In genomic region chr2:234723400-234723799, GRCh38 we compare ENCODE assay signal across 25 cellular contexts.
"Had no signal": no experiment of that assay in that cellular context is flagged by ENCODE, and none has a peak within 500 bp of the region (broad histone marks: within the 10 kb centered on the region; RNA-seq: fewer than 3 reads in every experiment).

No MANE protein-coding gene starts in this region.

- H3K36me3 ChIP-seq: ascending aorta, MG63 had no signal

- H3K9me3 Mint-ChIP-seq: activated B cell treated with CpG ODN at 0.5 μM for 24 hours; activated CD4-positive, alpha-beta T cell treated with anti-CD3 and anti-CD28 coated beads, Interleukin-2, amount 10 ng/mL, durations not matched to agents 24 days and 14 days; activated naive CD4-positive, alpha-beta T cell treated with anti-CD3 and anti-CD28 coated beads, Interleukin-2, amount 50 U/mL, for 72 hours; activated naive CD8-positive, alpha-beta T cell treated with anti-CD3 and anti-CD28 coated beads, Interleukin-2, amount 50 U/mL, for 24 hours; activated T-cell treated with anti-CD3 and anti-CD28 coated beads, Interleukin-2, amount 50 U/mL, for 24 hours; activated T-helper 1 cell treated with anti-CD3 and anti-CD28 coated beads, Interleukin-12 subunit alpha, Interleukin-12 subunit beta, Interleukin-2, Interleukin-4 antibody, amounts not matched to agents 30 ng/mL and 10 ng/mL and 1 ng/mL, durations not matched to agents 14 hours and 24 hours and 36 hours had no signal

- H3K4me2 ChIP-seq: PC-9 had no signal

- H3K27me3 Mint-ChIP-seq: activated B cell treated with CpG ODN at 0.5 μM for 24 hours had no signal

- H3K27ac ChIP-seq: ascending aorta, body of pancreas, PC-9 had no signal

- H3K4me3 ChIP-seq: ascending aorta, body of pancreas, MG63, PC-9 had no signal

- H3K27ac Mint-ChIP-seq: activated B cell treated with CpG ODN at 0.5 μM for 24 hours; activated CD4-positive, alpha-beta T cell treated with anti-CD3 and anti-CD28 coated beads, Interleukin-2, amount 10 ng/mL, durations not matched to agents 24 days and 14 days; activated CD8-positive, alpha-beta memory T cell treated with anti-CD3 and anti-CD28 coated beads, Interleukin-2, amount 10 ng/mL, durations not matched to agents 7 days and 5 days; activated naive CD4-positive, alpha-beta T cell treated with anti-CD3 and anti-CD28 coated beads, Interleukin-2, amount 50 U/mL, for 72 hours; activated naive CD8-positive, alpha-beta T cell treated with anti-CD3 and anti-CD28 coated beads, Interleukin-2, amount 50 U/mL, for 24 hours; activated T-cell treated with anti-CD3 and anti-CD28 coated beads, Interleukin-2, amount 50 U/mL, for 24 hours; activated T-helper 1 cell treated with anti-CD3 and anti-CD28 coated beads, Interleukin-12 subunit alpha, Interleukin-12 subunit beta, Interleukin-2, Interleukin-4 antibody, amounts not matched to agents 30 ng/mL and 10 ng/mL and 1 ng/mL, durations not matched to agents 14 hours and 24 hours and 36 hours; T-helper 17 cell had no signal

- H3K4me3 Mint-ChIP-seq: activated B cell treated with CpG ODN at 0.5 μM for 24 hours; activated CD4-positive, alpha-beta T cell treated with anti-CD3 and anti-CD28 coated beads, Interleukin-2, amount 10 ng/mL, durations not matched to agents 24 days and 14 days; activated CD8-positive, alpha-beta memory T cell treated with anti-CD3 and anti-CD28 coated beads, Interleukin-2, amount 10 ng/mL, durations not matched to agents 7 days and 5 days; activated naive CD8-positive, alpha-beta T cell treated with anti-CD3 and anti-CD28 coated beads, Interleukin-2, amount 50 U/mL, for 24 hours; activated T-cell treated with anti-CD3 and anti-CD28 coated beads, Interleukin-2, amount 50 U/mL, for 24 hours; activated T-helper 1 cell treated with anti-CD3 and anti-CD28 coated beads, Interleukin-12 subunit alpha, Interleukin-12 subunit beta, Interleukin-2, Interleukin-4 antibody, amounts not matched to agents 30 ng/mL and 10 ng/mL and 1 ng/mL, durations not matched to agents 14 hours and 24 hours and 36 hours; T-helper 17 cell had no signal

- DNase-seq: activated B cell treated with CpG ODN at 0.5 μM for 24 hours; activated CD4-positive, alpha-beta T cell treated with anti-CD3 and anti-CD28 coated beads for 1 hour; activated CD4-positive, alpha-beta T cell treated with anti-CD3 and anti-CD28 coated beads, Interleukin-2, amount 10 ng/mL, durations not matched to agents 24 days and 14 days; activated CD4-positive, alpha-beta T cell treated with anti-CD3 and anti-CD28 coated beads, Interleukin-2, amount 50 U/mL, for 48 hours; activated CD8-positive, alpha-beta memory T cell treated with anti-CD3 and anti-CD28 coated beads, Interleukin-2, amount 10 ng/mL, durations not matched to agents 7 days and 5 days; activated effector memory CD4-positive, alpha-beta T cell treated with Interleukin-2 at 50 U/mL for 16 hours; activated naive CD4-positive, alpha-beta T cell; activated naive CD8-positive, alpha-beta T cell treated with anti-CD3 and anti-CD28 coated beads, Interleukin-2, amount 50 U/mL, for 24 hours; activated T-cell treated with anti-CD3 and anti-CD28 coated beads, Interleukin-2, amount 50 U/mL, for 24 hours; amniotic stem cell; body of pancreas; MG63; NCI-H1105; NCI-H1436; NCI-H1694 treated with DMSO at 0.1 percent for 48 hours; NCI-H2081; NCI-H446; NCI-H524; PC-9; SHP77 treated with DMSO at 0.1 percent for 48 hours; T-helper 17 cell; T1000 had no signal

- H2AFZ ChIP-seq: PC-9 had no signal

- H3K36me3 Mint-ChIP-seq: activated CD8-positive, alpha-beta memory T cell treated with anti-CD3 and anti-CD28 coated beads, Interleukin-2, amount 10 ng/mL, durations not matched to agents 7 days and 5 days; activated naive CD4-positive, alpha-beta T cell treated with anti-CD3 and anti-CD28 coated beads, Interleukin-2, amount 50 U/mL, for 72 hours had no signal

- H3K4me1 Mint-ChIP-seq: activated B cell treated with CpG ODN at 0.5 μM for 24 hours; activated CD4-positive, alpha-beta T cell treated with anti-CD3 and anti-CD28 coated beads, Interleukin-2, amount 10 ng/mL, durations not matched to agents 24 days and 14 days; activated CD8-positive, alpha-beta memory T cell treated with anti-CD3 and anti-CD28 coated beads, Interleukin-2, amount 10 ng/mL, durations not matched to agents 7 days and 5 days; activated naive CD8-positive, alpha-beta T cell treated with anti-CD3 and anti-CD28 coated beads, Interleukin-2, amount 50 U/mL, for 24 hours; T-helper 17 cell had no signal

- H3K9me3 ChIP-seq: ascending aorta, body of pancreas, MG63 had no signal

- H3K27me3 ChIP-seq: ascending aorta, body of pancreas, MG63 had no signal

- ATAC-seq: activated CD8-positive, alpha-beta memory T cell treated with anti-CD3 and anti-CD28 coated beads, Interleukin-2, amount 10 ng/mL, durations not matched to agents 7 days and 5 days; activated naive CD4-positive, alpha-beta T cell treated with anti-CD3 and anti-CD28 coated beads, Interleukin-2, amount 50 U/mL, for 72 hours; activated naive CD8-positive, alpha-beta T cell treated with anti-CD3 and anti-CD28 coated beads, Interleukin-2, amount 50 U/mL, for 24 hours; body of pancreas; T-helper 17 cell had no signal

- H3K4me1 ChIP-seq: ascending aorta had no signal
